27 cellular contexts compared by ENCODE assay signal in genomic region chr4:139715721-139716391, GRCh38. TPM values are rescaled to one million over a fixed set of nuclear protein-coding genes. Genes with fewer than 3 reads are reported as not detected.
DNase-seq lines count a peak whose midpoint lies in the region; ATAC-seq, FAIRE-seq and TF ChIP-seq lines count a peak whose summit lies in the region.
"Had no signal": no experiment of that assay in that cellular context is flagged by ENCODE, and none has a peak within 500 bp of the region (broad histone marks: within the 10 kb centered on the region; RNA-seq: fewer than 3 reads in every experiment).

No MANE protein-coding gene starts in this region.

- no peaks in the 10 kb centered on the region for H4K20me1 ChIP-seq in astrocyte (ENCODE audit: insufficient read depth, low read length)

- H2AK5ac ChIP-seq in mesenchymal stem cell (ENCODE audit: low read length, severe bottlenecking) = no peak overlapping the region

- H3K4me1 Mint-ChIP-seq in astrocyte (ENCODE audit: low read depth, unreplicated experiment) = peaks cover 38% of the 10 kb centered on the region
- H3K4me1 Mint-ChIP-seq in type B pancreatic cell (ENCODE audit: unreplicated experiment) = peaks cover 6% of the 10 kb centered on the region
- H3K4me1 Mint-ChIP-seq in activated T-cell treated with anti-CD3 and anti-CD28 coated beads, Interleukin-2, amount 50 U/mL, for 72 hours (ENCODE audit: low read depth) = no peaks in the 10 kb centered on the region
- H3K4me1 Mint-ChIP-seq: naive thymus-derived CD4-positive, alpha-beta T cell had no signal

- H2AFZ ChIP-seq in astrocyte (ENCODE audit: low read depth, low read length) (no peak overlapping the region), mesenchymal stem cell (ENCODE audit: low read depth, low read length) (no peak overlapping the region)

- H3K23ac ChIP-seq in mesenchymal stem cell (ENCODE audit: low read length in 2 of 2) = no peak overlapping the region

- H2BK12ac ChIP-seq in mesenchymal stem cell (ENCODE audit: low read length in 2 of 2) = no peak overlapping the region

- H3K4ac ChIP-seq in mesenchymal stem cell (ENCODE audit: low read depth in 1 of 2, low read length in 2 of 2) = no peak overlapping the region

- WGBS in mesenchymal stem cell = 91% methylated on average over 8 of the region's 9 CpGs

- H3K4me1 ChIP-seq in astrocyte (ENCODE audit: insufficient read depth, low read length) = peaks cover 17% of the 10 kb centered on the region
- peaks cover 5% of the 10 kb centered on the region for H3K4me1 ChIP-seq in mesenchymal stem cell (ENCODE audit: control insufficient read depth, insufficient read depth, low read depth, low read length)
- H3K4me1 ChIP-seq: BLaER1 treated with 17β-estradiol and CSF1 and Interleukin-3, amounts not matched to agents 10 nM and 100 nM; HAP-1 had no signal

- H2BK120ac ChIP-seq in mesenchymal stem cell (ENCODE audit: low read depth, low read length) = no peak overlapping the region

- FAIRE-seq in astrocyte (lab: Jason Lieb, UNC) = no peak
- FAIRE-seq: RCC 7860 had no signal

- H3K4me3 ChIP-seq in astrocyte (ENCODE audit: insufficient read depth, low read depth, low read length) = no peak overlapping the region
- H3K4me3 ChIP-seq in mesenchymal stem cell (ENCODE audit: insufficient read depth in 1 of 2, low read depth in 1 of 2, low read length in 2 of 2) = no peak overlapping the region
- H3K4me3 ChIP-seq: BLaER1 treated with 17β-estradiol and CSF1 and Interleukin-3, amounts not matched to agents 10 nM and 100 nM; HAP-1; MG63; transverse colon had no signal

- peak overlapping the region; percentile 41 for H3K9ac ChIP-seq in astrocyte (ENCODE audit: low read length)
- no peak overlapping the region for H3K9ac ChIP-seq in mesenchymal stem cell (ENCODE audit: low read length)
- H3K9ac ChIP-seq: BLaER1 treated with 17β-estradiol and CSF1 and Interleukin-3, amounts not matched to agents 10 nM and 100 nM had no signal

- H3K36me3 Mint-ChIP-seq in astrocyte (ENCODE audit: low read depth, unreplicated experiment) = peaks cover 16% of the 10 kb centered on the region
- H3K36me3 Mint-ChIP-seq in type B pancreatic cell = peaks cover 26% of the 10 kb centered on the region
- H3K36me3 Mint-ChIP-seq in activated T-cell treated with anti-CD3 and anti-CD28 coated beads, Interleukin-2, amount 50 U/mL, for 72 hours (ENCODE audit: insufficient read depth in 2 of 2) = no peaks in the 10 kb centered on the region

- H3K27me3 ChIP-seq in astrocyte (ENCODE audit: insufficient read depth, low read length) (no peaks in the 10 kb centered on the region), mesenchymal stem cell (ENCODE audit: control insufficient read depth in 1 of 2, insufficient read depth in 1 of 2, low read length in 2 of 2) (no peaks in the 10 kb centered on the region)
- H3K27me3 ChIP-seq: BLaER1 treated with 17β-estradiol and CSF1 and Interleukin-3, amounts not matched to agents 10 nM and 100 nM; MG63; transverse colon had no signal

- H4K8ac ChIP-seq in mesenchymal stem cell (ENCODE audit: low read length) = no peak overlapping the region

- H3K79me2 ChIP-seq in astrocyte (ENCODE audit: insufficient read depth, low read length) = no peaks in the 10 kb centered on the region

- H3K9me3 ChIP-seq in astrocyte (ENCODE audit: insufficient read depth, low read depth, low read length) (no peaks in the 10 kb centered on the region), mesenchymal stem cell (ENCODE audit: control insufficient read depth, low read length) (no peaks in the 10 kb centered on the region)
- H3K9me3 ChIP-seq: BLaER1 treated with 17β-estradiol and CSF1 and Interleukin-3, amounts not matched to agents 10 nM and 100 nM; HAP-1; MG63; transverse colon had no signal

- H3K27me3 Mint-ChIP-seq in astrocyte (ENCODE audit: low read depth, unreplicated experiment) (no peaks in the 10 kb centered on the region), type B pancreatic cell (no peaks in the 10 kb centered on the region)
- no peaks in the 10 kb centered on the region for H3K27me3 Mint-ChIP-seq in activated T-cell treated with anti-CD3 and anti-CD28 coated beads, Interleukin-2, amount 50 U/mL, for 72 hours (ENCODE audit: low read depth)

- H3K27ac Mint-ChIP-seq in astrocyte (ENCODE audit: unreplicated experiment) (peak overlapping the region; percentile 99), type B pancreatic cell (peak overlapping the region; percentile 46)
- H3K27ac Mint-ChIP-seq in activated T-cell treated with anti-CD3 and anti-CD28 coated beads, Interleukin-2, amount 50 U/mL, for 72 hours = no peak overlapping the region
- H3K27ac Mint-ChIP-seq: activated naive CD4-positive, alpha-beta T cell treated with anti-CD3 and anti-CD28 coated beads, Interleukin-2, amount 50 U/mL, for 72 hours; activated T-helper 2 cell treated with anti-CD3 and anti-CD28 coated beads, Interferon-gamma antibody, Interleukin-2, Interleukin-4, amounts not matched to agents 10 μg/mL and 5 μg/mL and 100 μg/mL, durations not matched to agents 14 hours and 24 hours and 36 hours; naive thymus-derived CD4-positive, alpha-beta T cell had no signal

- no peak overlapping the region for H3K14ac ChIP-seq in mesenchymal stem cell (ENCODE audit: low read length in 2 of 2)

- no peak overlapping the region for H3K4me3 Mint-ChIP-seq in astrocyte (ENCODE audit: unreplicated experiment)
- H3K4me3 Mint-ChIP-seq in type B pancreatic cell = no peak overlapping the region
- H3K4me3 Mint-ChIP-seq in activated T-cell treated with anti-CD3 and anti-CD28 coated beads, Interleukin-2, amount 50 U/mL, for 72 hours = no peak overlapping the region
- H3K4me3 Mint-ChIP-seq: naive thymus-derived CD4-positive, alpha-beta T cell had no signal

- H3K18ac ChIP-seq in mesenchymal stem cell (ENCODE audit: low read depth in 1 of 2, low read length in 2 of 2) = no peak overlapping the region

- no peaks in the 10 kb centered on the region for H3K36me3 ChIP-seq in astrocyte (ENCODE audit: insufficient read depth, low read length)
- H3K36me3 ChIP-seq in mesenchymal stem cell (ENCODE audit: control insufficient read depth in 1 of 2, insufficient read depth in 2 of 2, low read depth in 1 of 2, low read length in 2 of 2) = peaks cover 25 to 27% of the 10 kb centered on the region in 2 experiments
- H3K36me3 ChIP-seq: HAP-1, MG63, transverse colon had no signal

- H3K27ac ChIP-seq in astrocyte (ENCODE audit: low read depth, low read length) = peak overlapping the region; percentile 65
- H3K27ac ChIP-seq in mesenchymal stem cell (ENCODE audit: low read length, poor library complexity, severe bottlenecking) = peak overlapping the region; percentile 14
- H3K27ac ChIP-seq: BLaER1 treated with 17β-estradiol and CSF1 and Interleukin-3, amounts not matched to agents 10 nM and 100 nM; transverse colon had no signal

- DNase-seq in astrocyte (ENCODE audit: low read depth) (peak; percentile 56), mesenchymal stem cell (no peak), type B pancreatic cell (ENCODE audit: extremely low spot score, unreplicated experiment) (no peak), H4 (ENCODE audit: low spot score) (no peak)
- no peak for DNase-seq in activated T-cell treated with anti-CD3 and anti-CD28 coated beads, Interleukin-2, amount 50 U/mL, for 72 hours
- DNase-seq: activated CD4-positive, alpha-beta T cell treated with anti-CD3 and anti-CD28 coated beads, Interleukin-2, amount 50 U/mL, for 48 hours; activated CD8-positive, alpha-beta memory T cell treated with anti-CD3 and anti-CD28 coated beads, Interleukin-2, amount 50 U/mL, for 48 hours; anterior cingulate cortex; DMS53; KG1; MG63; naive thymus-derived CD4-positive, alpha-beta T cell; NCI-H1417; NCI-H2081 treated with DMSO at 0.1 percent for 48 hours; NCI-H748 treated with DMSO at 0.1 percent for 48 hours; nucleus accumbens; stimulated activated CD4-positive, alpha-beta T cell treated with anti-CD3 and anti-CD28 coated beads, Interleukin-2, amount 100 ng/mL, for 24 hours; T-helper 1 cell; transverse colon had no signal

- H2BK5ac ChIP-seq in mesenchymal stem cell (ENCODE audit: low read depth, low read length, poor library complexity, severe bottlenecking) = no peak overlapping the region

- peak overlapping the region; percentile 15 for H3K4me2 ChIP-seq in astrocyte (ENCODE audit: low read length)
- H3K4me2 ChIP-seq in mesenchymal stem cell (ENCODE audit: low read length, poor library complexity, severe bottlenecking) = no peak overlapping the region
- H3K4me2 ChIP-seq: BLaER1 treated with 17β-estradiol and CSF1 and Interleukin-3, amounts not matched to agents 10 nM and 100 nM had no signal

- TF ChIP-seq CTCF in astrocyte (IDR thresholded peaks at IDR 0.05; ENCODE audit: insufficient read depth, low read depth, low read length) (no peak), type B pancreatic cell (conservative IDR thresholded peaks at IDR 0.05) (no peak)

- H3K79me1 ChIP-seq in mesenchymal stem cell (replicated peaks; ENCODE audit: low read length, poor library complexity, severe bottlenecking) = peaks cover 13% of the 10 kb centered on the region

- H3K9me3 Mint-ChIP-seq in astrocyte (ENCODE audit: unreplicated experiment) (no peaks in the 10 kb centered on the region), type B pancreatic cell (no peaks in the 10 kb centered on the region)
- H3K9me3 Mint-ChIP-seq in activated T-cell treated with anti-CD3 and anti-CD28 coated beads, Interleukin-2, amount 50 U/mL, for 72 hours = no peaks in the 10 kb centered on the region
- H3K9me3 Mint-ChIP-seq: activated naive CD4-positive, alpha-beta T cell treated with anti-CD3 and anti-CD28 coated beads, Interleukin-2, amount 50 U/mL, for 72 hours; activated T-helper 2 cell treated with anti-CD3 and anti-CD28 coated beads, Interferon-gamma antibody, Interleukin-2, Interleukin-4, amounts not matched to agents 10 μg/mL and 5 μg/mL and 100 μg/mL, durations not matched to agents 14 hours and 24 hours and 36 hours; naive thymus-derived CD4-positive, alpha-beta T cell had no signal

- H2BK15ac ChIP-seq in mesenchymal stem cell (ENCODE audit: low read depth, poor library complexity, severe bottlenecking) = no peak overlapping the region

- no peak overlapping the region for H4K91ac ChIP-seq in mesenchymal stem cell (ENCODE audit: low read length)

- ATAC-seq in esophagus mucosa (peak; percentile 49), GM21367 (IDR thresholded peaks at IDR 0.05; ENCODE audit: unreplicated experiment) (no peak)
- no peak for ATAC-seq in activated T-cell treated with anti-CD3 and anti-CD28 coated beads, Interleukin-2, amount 50 U/mL, for 72 hours (replicated peaks in 1 of 2)
- ATAC-seq: activated naive CD4-positive, alpha-beta T cell treated with anti-CD3 and anti-CD28 coated beads, Interleukin-2, amount 50 U/mL, for 72 hours; naive thymus-derived CD4-positive, alpha-beta T cell had no signal

RNA-seq across cellular contexts. Expression of gene MGST2, which starts 50.2 kb away (rescaled TPM):
- total RNA-seq in astrocyte (16.5 and 17.6 TPM in 2 replicates), esophagus mucosa (128 TPM), type B pancreatic cell (ENCODE audit: low replicate concordance) (43.2 and 63.3 TPM in 2 replicates)
- polyA plus RNA-seq in mesenchymal stem cell (2013, experiment 1 of 2) = 48.1 TPM
- polyA plus RNA-seq in mesenchymal stem cell (2013, experiment 2 of 2) = 51.9 TPM
- total RNA-seq in activated T-cell treated with anti-CD3 and anti-CD28 coated beads, Interleukin-2, amount 50 U/mL, for 72 hours = 10 to 100 TPM in 1 of 2 donors, 1 to 10 TPM in 1; 8.2 to 17.6 TPM
- 1.6 TPM in 1 of 2 replicates, not detected in the other for total RNA-seq in H4 (2014; rRNA removed; shearing (Covaris generic))
- total RNA-seq: G401 had no signal
